ENCODE assay signal across 9 cellular contexts in genomic region chr11:128551641-128552335, GRCh38. TPM values are rescaled to one million over a fixed set of nuclear protein-coding genes. Genes with fewer than 3 reads are reported as not detected.
A peak's percentile ranks its signal among the peaks of the same experiment; 100 is the strongest.
DNase-seq lines count a peak whose midpoint lies in the region; ATAC-seq, FAIRE-seq and TF ChIP-seq lines count a peak whose summit lies in the region.
"Had no signal": no experiment of that assay in that cellular context is flagged by ENCODE, and none has a peak within 500 bp of the region (broad histone marks: within the 10 kb centered on the region; RNA-seq: fewer than 3 reads in every experiment).

No MANE protein-coding gene starts in this region.

- peak; percentile 66 for ATAC-seq in CD8-positive, alpha-beta T cell
- peak; percentile 58 for ATAC-seq in HG03097 (IDR thresholded peaks at IDR 0.05; ENCODE audit: low FRiP score, unreplicated experiment)

- no peaks in the 10 kb centered on the region for H3K9me3 Mint-ChIP-seq in CD8-positive, alpha-beta T cell
- H3K9me3 Mint-ChIP-seq in activated T-helper 2 cell treated with anti-CD3 and anti-CD28 coated beads, Interferon-gamma antibody, Interleukin-2, Interleukin-4, amounts not matched to agents 10 μg/mL and 5 μg/mL and 100 μg/mL, durations not matched to agents 14 hours and 24 hours and 36 hours = no peaks in the 10 kb centered on the region

- H3K4me1 ChIP-seq in CD8-positive, alpha-beta T cell (ENCODE audit: insufficient read depth, low read length) = peaks cover 71% of the 10 kb centered on the region

- no peaks in the 10 kb centered on the region for H3K27me3 Mint-ChIP-seq in CD8-positive, alpha-beta T cell (ENCODE audit: low read depth)
- no peaks in the 10 kb centered on the region for H3K27me3 Mint-ChIP-seq in activated T-helper 2 cell treated with anti-CD3 and anti-CD28 coated beads, Interferon-gamma antibody, Interleukin-2, Interleukin-4, amounts not matched to agents 10 μg/mL and 5 μg/mL and 100 μg/mL, durations not matched to agents 14 hours and 24 hours and 36 hours (ENCODE audit: low read depth)

- POLR2A ChIA-PET in CD8-positive, alpha-beta T cell (lab: Charles Lee) = no interaction called here

- H3K4me3 ChIP-seq in CD8-positive, alpha-beta T cell (ENCODE audit: low read depth, low read length) = no peak overlapping the region
- H3K4me3 ChIP-seq: SK-N-MC had no signal

- no peaks in the 10 kb centered on the region for H3K36me3 Mint-ChIP-seq in CD8-positive, alpha-beta T cell
- no peaks in the 10 kb centered on the region for H3K36me3 Mint-ChIP-seq in activated T-helper 2 cell treated with anti-CD3 and anti-CD28 coated beads, Interferon-gamma antibody, Interleukin-2, Interleukin-4, amounts not matched to agents 10 μg/mL and 5 μg/mL and 100 μg/mL, durations not matched to agents 14 hours and 24 hours and 36 hours (ENCODE audit: low read depth)

- FAIRE-seq in GM19239 (lab: Jason Lieb, UNC) (peak; percentile 100), frontal cortex (lab: Jason Lieb, UNC) (no peak)

- H3K27me3 ChIP-seq in CD8-positive, alpha-beta T cell (ENCODE audit: insufficient read depth, low read length) = no peaks in the 10 kb centered on the region

- intact Hi-C loops in CD8-positive, alpha-beta T cell (cut with DNase I, micrococcal nuclease) = loop anchor here (1.0 to 5.0 kb wide), 5 partner anchors 25 to 73 kb away; no protein-coding TSS in a partner anchor
- intact Hi-C loops in activated T-helper 2 cell treated with anti-CD3 and anti-CD28 coated beads, Interferon-gamma antibody, Interleukin-2, Interleukin-4, amounts not matched to agents 10 μg/mL and 5 μg/mL and 100 μg/mL, durations not matched to agents 14 hours and 24 hours and 36 hours (cut with micrococcal nuclease) = loop anchor here (1.0 to 2.0 kb wide), 5 partner anchors 26 to 79 kb away; no protein-coding TSS in a partner anchor

- H3K9me3 ChIP-seq in CD8-positive, alpha-beta T cell (ENCODE audit: low read length) = no peaks in the 10 kb centered on the region

- peak overlapping the region; percentile 16 for H3K4me3 Mint-ChIP-seq in CD8-positive, alpha-beta T cell
- H3K4me3 Mint-ChIP-seq in activated T-helper 2 cell treated with anti-CD3 and anti-CD28 coated beads, Interferon-gamma antibody, Interleukin-2, Interleukin-4, amounts not matched to agents 10 μg/mL and 5 μg/mL and 100 μg/mL, durations not matched to agents 14 hours and 24 hours and 36 hours (ENCODE audit: low read depth) = no peak overlapping the region

- H3K4me1 Mint-ChIP-seq in CD8-positive, alpha-beta T cell (ENCODE audit: low read depth) = peaks cover 73% of the 10 kb centered on the region
- H3K4me1 Mint-ChIP-seq in activated T-helper 2 cell treated with anti-CD3 and anti-CD28 coated beads, Interferon-gamma antibody, Interleukin-2, Interleukin-4, amounts not matched to agents 10 μg/mL and 5 μg/mL and 100 μg/mL, durations not matched to agents 14 hours and 24 hours and 36 hours (ENCODE audit: low read depth) = peaks cover 42% of the 10 kb centered on the region

- H3K27ac ChIP-seq in CD8-positive, alpha-beta T cell (ENCODE audit: low read depth, low read length) = peak overlapping the region; percentile 26
- H3K27ac ChIP-seq: SK-N-MC had no signal

- no peak for TF ChIP-seq CTCF in CD8-positive, alpha-beta T cell (IDR thresholded peaks at IDR 0.05)

- no peaks in the 10 kb centered on the region for H3K36me3 ChIP-seq in CD8-positive, alpha-beta T cell (ENCODE audit: insufficient read depth, low read length)

- DNase-seq in CD8-positive, alpha-beta T cell = peak in 1 of 7 experiments; percentile 26
- peak; percentile 32 for DNase-seq in GM19239 (ENCODE audit: insufficient read length, low spot score)
- no peak for DNase-seq in activated T-helper 2 cell treated with anti-CD3 and anti-CD28 coated beads, Interferon-gamma antibody, Interleukin-2, Interleukin-4, amounts not matched to agents 10 μg/mL and 5 μg/mL and 100 μg/mL, durations not matched to agents 14 hours and 24 hours and 36 hours (ENCODE audit: low spot score)
- no peak for DNase-seq in HK-2 (ENCODE audit: unreplicated experiment)
- no peak for DNase-seq in A172 (ENCODE audit: low spot score)
- DNase-seq in NCI-H82 treated with DMSO at 0.1 percent for 48 hours (lab: John Stamatoyannopoulos, UW; ENCODE audit: unreplicated experiment) = no peak
- no peak for DNase-seq in frontal cortex (ENCODE audit: low spot score in 2 of 2)

- H3K27ac Mint-ChIP-seq in CD8-positive, alpha-beta T cell = peak overlapping the region; percentile 91
- H3K27ac Mint-ChIP-seq in activated T-helper 2 cell treated with anti-CD3 and anti-CD28 coated beads, Interferon-gamma antibody, Interleukin-2, Interleukin-4, amounts not matched to agents 10 μg/mL and 5 μg/mL and 100 μg/mL, durations not matched to agents 14 hours and 24 hours and 36 hours = peak overlapping the region; percentile 73

- CTCF ChIA-PET in CD8-positive, alpha-beta T cell (lab: Charles Lee) = interaction anchor here (0.9 to 1.5 kb wide), 3 partner anchors 9 to 261 kb away, joined by 3 to 5 read pairs (median 4); no protein-coding TSS in a partner anchor

RNA-seq across cellular contexts. Expression of gene ETS1, which starts 35.6 kb away (rescaled TPM):
- total RNA-seq in CD8-positive, alpha-beta T cell = 100 to 1,000 TPM; 338 to 345 TPM
- 517 and 526 TPM in 2 replicates for total RNA-seq in activated T-helper 2 cell treated with anti-CD3 and anti-CD28 coated beads, Interferon-gamma antibody, Interleukin-2, Interleukin-4, amounts not matched to agents 10 μg/mL and 5 μg/mL and 100 μg/mL, durations not matched to agents 14 hours and 24 hours and 36 hours
- 39.4 and 45.4 TPM in 2 replicates for total RNA-seq in A172 (2014; rRNA removed; shearing (Covaris generic))
- total RNA-seq in frontal cortex = 9.8 TPM
